8 cellular contexts compared by ENCODE assay signal in genomic region chr19:37292998-37293939, GRCh38.
DNase-seq lines count a peak whose midpoint lies in the region; ATAC-seq and TF ChIP-seq lines count a peak whose summit lies in the region.
"Not testable (repeated sequence)": the region's sequence is repeated elsewhere in the genome, so short reads cannot be mapped to it uniquely, and the experiment has no call there.

No MANE protein-coding gene starts in this region.

- not testable (repeated sequence) for H3K27me3 Mint-ChIP-seq in CD14-positive monocyte (ENCODE audit: low read depth in 3 of 3)

- DNase-seq in CD14-positive monocyte (ENCODE audit: low spot score) (peak; percentile 64), body of pancreas (peak in 3 of 4 donors; percentile 15 to 49 (median 43)), left ventricle myocardium superior (peak; percentile 58), mucosa of descending colon (peak; percentile 19 to 81 (median 62)), suprapubic skin (ENCODE audit: low spot score in 2 of 2) (peak; percentile 79 to 98)
- DNase-seq in activated CD4-positive, CD25-positive, alpha-beta regulatory T cell treated with anti-CD3 and anti-CD28 coated beads, Interleukin-2, amount 50 U/mL, for 16 hours (ENCODE audit: low read depth, low spot score): peak; percentile 44
- peak; percentile 46 for DNase-seq in activated T-cell treated with anti-CD3 and anti-CD28 coated beads, Interleukin-2, amount 50 U/mL, for 1 hour

- not testable (repeated sequence) for TF ChIP-seq EP300 in suprapubic skin (IDR thresholded peaks at IDR 0.05)

- not testable (repeated sequence) for H3K27me3 ChIP-seq in body of pancreas; skeletal muscle tissue (ENCODE audit: control insufficient read depth in 3 of 3, insufficient read depth in 3 of 3, low read length in 3 of 3); suprapubic skin

- H3K4me3 ChIP-seq in body of pancreas, mucosa of descending colon, suprapubic skin: not testable (repeated sequence)
- H3K4me3 ChIP-seq in skeletal muscle tissue (ENCODE audit: low read length in 3 of 3): peak overlapping the region in 2 of 3 donors; percentile 40 to 49

- H3K9ac ChIP-seq in skeletal muscle tissue (ENCODE audit: low read depth in 1 of 3, low read length in 3 of 3): not testable (repeated sequence)

- not testable (repeated sequence) for ATAC-seq in body of pancreas, left ventricle myocardium superior, mucosa of descending colon

- H3K4me3 Mint-ChIP-seq in CD14-positive monocyte: not testable (repeated sequence)

- H3K36me3 Mint-ChIP-seq in CD14-positive monocyte: not testable (repeated sequence)

- peak in 1 of 3 donors; percentile 38 for TF ChIP-seq POLR2A in body of pancreas (IDR thresholded peaks at IDR 0.05)
- TF ChIP-seq POLR2A in suprapubic skin (IDR thresholded peaks at IDR 0.05): not testable (repeated sequence)

- H3K9me3 ChIP-seq in body of pancreas (peaks cover 0 to 17% (median 0%) of the 10 kb centered on the region in 3 donors), mucosa of descending colon (peaks cover 13% of the 10 kb centered on the region), suprapubic skin (peaks cover 11% of the 10 kb centered on the region)
- not testable (repeated sequence) for H3K9me3 ChIP-seq in skeletal muscle tissue (ENCODE audit: control insufficient read depth in 3 of 3, low read length in 3 of 3)

- WGBS in body of pancreas, 2 donors: 88 to 92% methylated on average over 58 of the region's 63 CpGs
- WGBS in suprapubic skin: 95% methylated on average over 60 of the region's 63 CpGs

- TF ChIP-seq CTCF in CD14-positive monocyte (IDR thresholded peaks at IDR 0.05); body of pancreas (IDR thresholded peaks at IDR 0.05); mucosa of descending colon (IDR thresholded peaks at IDR 0.05): not testable (repeated sequence)
- TF ChIP-seq CTCF in suprapubic skin (IDR thresholded peaks at IDR 0.05): peak in 1 of 2 donors; percentile 16

- H3K9me3 Mint-ChIP-seq in CD14-positive monocyte: peaks cover 6 to 12% (median 7%) of the 10 kb centered on the region in 7 donors

- intact Hi-C loops in CD14-positive monocyte (cut with micrococcal nuclease); body of pancreas (cut with DNase I); left ventricle myocardium superior (cut with micrococcal nuclease); mucosa of descending colon (cut with DNase I, micrococcal nuclease): not testable (repeated sequence)

- not testable (repeated sequence) for H3K27ac ChIP-seq in body of pancreas; skeletal muscle tissue (ENCODE audit: low read depth, low read length); suprapubic skin

- H3K36me3 ChIP-seq in body of pancreas (replicated peaks in 1 of 2; ENCODE audit: insufficient read depth in 1 of 2, low read depth in 2 of 2); mucosa of descending colon (ENCODE audit: low read depth); skeletal muscle tissue (ENCODE audit: control insufficient read depth in 3 of 3, insufficient read depth in 3 of 3, low read length in 3 of 3); suprapubic skin: not testable (repeated sequence)

- H3K27ac Mint-ChIP-seq in CD14-positive monocyte: not testable (repeated sequence)

- H3K4me1 Mint-ChIP-seq in CD14-positive monocyte: not testable (repeated sequence)

- not testable (repeated sequence) for H3K4me1 ChIP-seq in body of pancreas; mucosa of descending colon (ENCODE audit: low read depth); skeletal muscle tissue (ENCODE audit: control insufficient read depth in 3 of 3, insufficient read depth in 3 of 3, low read length in 3 of 3); suprapubic skin
